1 cellular context compared by ENCODE assay signal in genomic region chr12:59634254-59634653, GRCh38.
TF ChIP-seq lines count a peak whose summit lies in the region.

No MANE protein-coding gene starts in this region.

TF ChIP-seq in GM12878, 131 proteins besides CTCF, POLR2A, EP300 and RAD21:
- TF ChIP-seq EGR1 (IDR thresholded peaks at IDR 0.05; ENCODE audit: borderline replicate concordance in 1 of 2, low read depth in 2 of 2, low read length in 2 of 2), result no peak
- no peak for TF ChIP-seq ZNF592 (IDR thresholded peaks at IDR 0.05)
- TF ChIP-seq ZNF687 (IDR thresholded peaks at IDR 0.05), result no peak
